ENCODE assay signal across 19 cellular contexts in genomic region chr7:41709621-41710020, GRCh38. TPM values are rescaled to one million over a fixed set of nuclear protein-coding genes. Genes with fewer than 3 reads are reported as not detected.
DNase-seq lines count a peak whose midpoint lies in the region; ATAC-seq and TF ChIP-seq lines count a peak whose summit lies in the region.
"Had no signal": no experiment of that assay in that cellular context is flagged by ENCODE, and none has a peak within 500 bp of the region (broad histone marks: within the 10 kb centered on the region; RNA-seq: fewer than 3 reads in every experiment).

No MANE protein-coding gene starts in this region.

- H3K27me3 ChIP-seq in AG04450 (ENCODE audit: control insufficient read depth, insufficient read depth, low read length) (no peaks in the 10 kb centered on the region), adipocyte (replicated peaks; ENCODE audit: control insufficient read depth, insufficient read depth, low read length) (no peaks in the 10 kb centered on the region), foreskin keratinocyte (no peaks in the 10 kb centered on the region)
- H3K27me3 ChIP-seq: uterus had no signal

- ATAC-seq in foreskin keratinocyte (no peak), GM18502 (IDR thresholded peaks at IDR 0.05; ENCODE audit: poor library complexity, unreplicated experiment) (no peak), HG02840 (IDR thresholded peaks at IDR 0.05; ENCODE audit: low FRiP score, unreplicated experiment) (no peak)
- ATAC-seq: left ventricle myocardium superior, T-cell had no signal

- H3K4me3 ChIP-seq in AG04450 (ENCODE audit: low read depth, low read length) (no peak overlapping the region), adipocyte (ENCODE audit: low read length) (no peak overlapping the region)
- H3K4me3 ChIP-seq: BLaER1 treated with 17β-estradiol and CSF1 and Interleukin-3, amounts not matched to agents 10 nM and 100 nM; uterus had no signal

- TF ChIP-seq CTCF in AG04450 (IDR thresholded peaks at IDR 0.05; ENCODE audit: low read depth, low read length) = no peak
- TF ChIP-seq CTCF in foreskin keratinocyte (conservative IDR thresholded peaks at IDR 0.05) = no peak

- peaks cover 8% of the 10 kb centered on the region for H3K4me1 ChIP-seq in adipocyte (ENCODE audit: control insufficient read depth, insufficient read depth, low read length)
- no peaks in the 10 kb centered on the region for H3K4me1 ChIP-seq in foreskin keratinocyte
- H3K4me1 ChIP-seq: uterus had no signal

- CTCF ChIA-PET in AG04450 (lab: Charles Lee) = interaction anchor here (0.7 to 1.0 kb wide), 4 partner anchors 13 to 1380 kb away, joined by 3 to 4 read pairs (median 3); no protein-coding TSS in a partner anchor

- no peaks in the 10 kb centered on the region for H3K9me3 ChIP-seq in AG04450 (ENCODE audit: control insufficient read depth, insufficient read depth, low read length)
- no peaks in the 10 kb centered on the region for H3K9me3 ChIP-seq in adipocyte (ENCODE audit: control insufficient read depth, low read length)
- H3K9me3 ChIP-seq: BLaER1 treated with 17β-estradiol and CSF1 and Interleukin-3, amounts not matched to agents 10 nM and 100 nM; uterus had no signal

- H3K27ac ChIP-seq in AG04450 (ENCODE audit: low read depth, low read length) = no peak overlapping the region
- H3K27ac ChIP-seq in foreskin keratinocyte = no peak overlapping the region
- H3K27ac ChIP-seq: BLaER1 treated with 17β-estradiol and CSF1 and Interleukin-3, amounts not matched to agents 10 nM and 100 nM; uterus had no signal

- no peaks in the 10 kb centered on the region for H3K36me3 ChIP-seq in adipocyte (ENCODE audit: control insufficient read depth, insufficient read depth, low read length, severe bottlenecking)
- H3K36me3 ChIP-seq: BLaER1 treated with 17β-estradiol and CSF1 and Interleukin-3, amounts not matched to agents 10 nM and 100 nM; uterus had no signal

- POLR2A ChIA-PET in AG04450 (lab: Yijun Ruan, JAX) = interaction anchor here (0.9 kb wide), 1 partner anchor 177 kb away, joined by 3 read pairs; no protein-coding TSS in a partner anchor

- DNase-seq in AG04450 (ENCODE audit: low read depth, low spot score) (peak; percentile 78), HCEC 1CT (peak; percentile 85), adipocyte (ENCODE audit: low read depth) (peak; percentile 63), foreskin keratinocyte (peak; percentile 27 to 38), UCSD-AML1 (lab: John Stamatoyannopoulos, UW; ENCODE audit: unreplicated experiment) (no peak), NCI-H82 (lab: John Stamatoyannopoulos, UW) (no peak)
- DNase-seq: activated CD4-positive, alpha-beta T cell treated with anti-CD3 and anti-CD28 coated beads, Interleukin-2, amount 50 U/mL, for 48 hours; activated naive CD4-positive, alpha-beta T cell treated with anti-CD3 and anti-CD28 coated beads, Interleukin-2, amount 50 U/mL, for 16 hours; cortex of kidney; left ventricle myocardium superior; NCI-H1105 treated with DMSO at 0.1 percent for 48 hours; NK-92 treated with Interleukin-12 subunit alpha and Interleukin-12 subunit beta, amount 100 ng/mL, for 24 hours; stimulated activated CD4-positive, alpha-beta T cell treated with anti-CD3 and anti-CD28 coated beads, Interleukin-15, amount 100 ng/mL, for 24 hours; stimulated activated CD8-positive, alpha-beta memory T cell treated with anti-CD3 and anti-CD28 coated beads, Interleukin-4, amount 100 ng/mL, for 48 hours; T-cell; uterus had no signal

- H3K9ac ChIP-seq in adipocyte (ENCODE audit: low read length) = no peak overlapping the region
- H3K9ac ChIP-seq: BLaER1 treated with 17β-estradiol and CSF1 and Interleukin-3, amounts not matched to agents 10 nM and 100 nM had no signal

RNA-seq across cellular contexts. Expression of gene INHBA, which starts 6.7 kb away (rescaled TPM):
- polyA plus RNA-seq in AG04450 (2011; rRNA removed) (28.1 and 28.5 TPM in 2 replicates), foreskin keratinocyte (28.3 and 51.9 TPM in 2 replicates)
- polyA minus RNA-seq in AG04450 (2011; rRNA and poly(A)+ RNA removed) = 87.0 and 104 TPM in 2 replicates
- total RNA-seq in foreskin keratinocyte = 67.9 and 117 TPM in 2 replicates

Comparison
In these comparisons a context has a peak if more than half of its experiments do, and no peak if none do; other contexts are left out.
1. DNase-seq: peak in AG04450 (single experiment), HCEC 1CT (single experiment), adipocyte (single experiment) and foreskin keratinocyte (2 of 2); none in UCSD-AML1 (single experiment) and NCI-H82 (single experiment).